Comparison of ENCODE assay signal across 24 cellular contexts in genomic region chr17:71202449-71202848, GRCh38.
"Had no signal": no experiment of that assay in that cellular context is flagged by ENCODE, and none has a peak within 500 bp of the region (broad histone marks: within the 10 kb centered on the region; RNA-seq: fewer than 3 reads in every experiment).

No MANE protein-coding gene starts in this region.

- H3K27ac ChIP-seq: ascending aorta, breast epithelium, coronary artery, dorsolateral prefrontal cortex, epithelial cell of prostate, gastroesophageal sphincter had no signal

- H3K27me3 ChIP-seq: ascending aorta, breast epithelium, dorsolateral prefrontal cortex, gastroesophageal sphincter had no signal

- H3K4me3 ChIP-seq: ascending aorta, breast epithelium, coronary artery, dorsolateral prefrontal cortex, gastroesophageal sphincter had no signal

- DNase-seq: activated CD4-positive, alpha-beta memory T cell treated with anti-CD3 and anti-CD28 coated beads for 36 hours; activated CD4-positive, alpha-beta T cell treated with anti-CD3 and anti-CD28 coated beads for 36 hours; activated CD4-positive, alpha-beta T cell treated with anti-CD3 and anti-CD28 coated beads, Interleukin-2, amount 10 ng/mL, durations not matched to agents 24 days and 14 days; activated CD4-positive, CD25-positive, alpha-beta regulatory T cell; activated CD4-positive, CD25-positive, alpha-beta regulatory T cell treated with anti-CD3 and anti-CD28 coated beads, Interleukin-2, amount 50 U/mL, for 72 hours; activated CD8-positive, alpha-beta memory T cell treated with anti-CD3 and anti-CD28 coated beads, Interleukin-2, amount 10 ng/mL, durations not matched to agents 7 days and 5 days; activated CD8-positive, alpha-beta memory T cell treated with anti-CD3 and anti-CD28 coated beads, Interleukin-2, amount 50 U/mL, for 4 hours; activated CD8-positive, alpha-beta T cell treated with anti-CD3 and anti-CD28 coated beads, Interleukin-2, amount 10 ng/mL, durations not matched to agents 7 days and 5 days; activated gamma-delta T cell; activated naive CD4-positive, alpha-beta T cell; activated naive CD4-positive, alpha-beta T cell treated with anti-CD3 and anti-CD28 coated beads, Interleukin-2, amount 10 ng/mL, durations not matched to agents 7 days and 5 days; activated naive CD8-positive, alpha-beta T cell treated with anti-CD3 and anti-CD28 coated beads, Interleukin-2, amount 10 ng/mL, durations not matched to agents 7 days and 5 days; activated T-cell treated with anti-CD3 and anti-CD28 coated beads, Interleukin-2, amount 50 U/mL, for 24 hours; activated T-cell treated with anti-CD3 and anti-CD28 coated beads, Interleukin-2, amount 50 U/mL, for 72 hours; dorsolateral prefrontal cortex; effector memory CD4-positive, alpha-beta T cell; foreskin melanocyte; head of caudate nucleus; T-helper 2 cell had no signal

- H3K4me1 ChIP-seq: ascending aorta, breast epithelium, gastroesophageal sphincter had no signal

- H3K9me3 ChIP-seq: ascending aorta, breast epithelium, gastroesophageal sphincter had no signal

- H3K36me3 ChIP-seq: ascending aorta, breast epithelium, gastroesophageal sphincter had no signal
